ENCODE assay signal across 11 cellular contexts in the genomic region with DNA sequence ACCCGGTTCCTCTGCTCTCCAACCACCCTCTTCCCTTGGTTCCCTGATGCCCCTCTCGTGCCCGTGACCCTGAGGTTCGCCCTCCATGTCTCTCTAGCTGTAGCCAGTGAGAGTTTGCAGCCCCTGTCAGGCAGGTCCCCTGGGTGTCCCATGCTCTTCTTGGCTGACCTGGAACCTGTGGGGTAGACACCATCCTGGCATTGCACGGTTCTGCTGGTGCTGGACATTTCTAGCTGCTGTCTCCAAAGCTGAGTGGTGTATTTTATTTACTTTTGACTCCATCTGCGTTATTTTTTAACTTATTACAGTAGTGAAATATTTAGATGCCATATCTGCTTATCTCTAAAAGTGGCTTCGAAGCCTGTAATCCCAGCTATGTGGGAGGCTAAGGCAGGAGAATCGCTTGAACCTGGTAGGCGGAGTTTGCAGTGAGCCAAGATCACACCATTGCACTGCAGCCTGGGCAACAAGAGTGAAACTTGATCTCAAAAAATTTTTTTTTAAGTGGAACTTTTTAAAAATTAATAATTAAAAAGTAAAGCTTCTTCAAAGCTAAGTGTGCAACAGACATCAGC.
"Had no signal": no experiment of that assay in that cellular context is flagged by ENCODE, and none has a peak within 500 bp of the region (broad histone marks: within the 10 kb centered on the region; RNA-seq: fewer than 3 reads in every experiment).

No MANE protein-coding gene starts in this region.

- H3K27me3 Mint-ChIP-seq: activated CD4-positive, alpha-beta T cell treated with anti-CD3 and anti-CD28 coated beads, Interleukin-2, amount 10 ng/mL, durations not matched to agents 7 days and 5 days; activated naive CD8-positive, alpha-beta T cell; naive thymus-derived CD8-positive, alpha-beta T cell; stimulated activated naive CD8-positive, alpha-beta T cell treated with anti-CD3 and anti-CD28 coated beads, Interleukin-15, amount 100 ng/mL, for 72 hours had no signal

- H3K4me3 Mint-ChIP-seq: activated CD4-positive, alpha-beta T cell treated with anti-CD3 and anti-CD28 coated beads, Interleukin-2, amount 10 ng/mL, durations not matched to agents 7 days and 5 days; activated naive CD8-positive, alpha-beta T cell; naive thymus-derived CD8-positive, alpha-beta T cell; stimulated activated naive CD8-positive, alpha-beta T cell treated with anti-CD3 and anti-CD28 coated beads, Interleukin-15, amount 100 ng/mL, for 72 hours had no signal

- H3K9me3 Mint-ChIP-seq: activated CD4-positive, alpha-beta T cell treated with anti-CD3 and anti-CD28 coated beads, Interleukin-2, amount 10 ng/mL, durations not matched to agents 7 days and 5 days; naive thymus-derived CD8-positive, alpha-beta T cell; stimulated activated naive CD8-positive, alpha-beta T cell treated with anti-CD3 and anti-CD28 coated beads, Interleukin-15, amount 100 ng/mL, for 72 hours had no signal

- H3K27ac Mint-ChIP-seq: activated CD4-positive, alpha-beta T cell treated with anti-CD3 and anti-CD28 coated beads, Interleukin-2, amount 10 ng/mL, durations not matched to agents 7 days and 5 days; activated naive CD8-positive, alpha-beta T cell; naive thymus-derived CD8-positive, alpha-beta T cell had no signal

- ATAC-seq: naive thymus-derived CD8-positive, alpha-beta T cell; SK-N-SH treated with all-trans-retinoic acid at 6 μM for 48 hours; stimulated activated naive CD8-positive, alpha-beta T cell treated with anti-CD3 and anti-CD28 coated beads, Interleukin-15, amount 100 ng/mL, for 72 hours had no signal

- DNase-seq: activated CD4-positive, alpha-beta T cell treated with anti-CD3 and anti-CD28 coated beads, Interleukin-2, amount 10 ng/mL, durations not matched to agents 7 days and 5 days; activated gamma-delta T cell; amniotic stem cell; mesendoderm; naive thymus-derived CD8-positive, alpha-beta T cell; nucleus accumbens; stimulated activated naive CD8-positive, alpha-beta T cell treated with anti-CD3 and anti-CD28 coated beads, Interleukin-15, amount 100 ng/mL, for 72 hours; T-helper 1 cell; T-helper 9 cell had no signal
